Comparison of ENCODE assay signal across 21 cellular contexts in the genomic region with DNA sequence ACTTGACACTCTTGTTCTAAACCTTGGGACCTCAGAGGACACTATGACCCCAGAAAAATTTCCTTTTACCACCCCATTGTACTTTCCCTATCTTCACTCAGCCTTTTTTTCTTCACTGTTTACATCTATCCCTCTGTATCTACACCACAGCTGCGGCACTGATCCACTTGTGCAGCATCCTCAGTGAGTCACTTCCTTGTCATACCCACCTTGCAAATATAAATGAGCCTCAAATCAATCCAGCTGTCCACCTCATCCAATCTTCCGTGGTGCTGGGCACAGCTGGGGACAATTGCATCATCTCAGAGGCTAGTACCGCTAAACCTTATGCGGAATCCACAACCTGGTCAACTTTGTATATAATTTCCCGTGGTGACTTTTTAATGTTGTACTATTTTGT.
"Had no signal": no experiment of that assay in that cellular context is flagged by ENCODE, and none has a peak within 500 bp of the region (broad histone marks: within the 10 kb centered on the region; RNA-seq: fewer than 3 reads in every experiment).

No MANE protein-coding gene starts in this region.

- H3K27ac ChIP-seq: esophagus squamous epithelium, lower lobe of right lung, neutrophil, parathyroid adenoma, right lobe of liver, transverse colon, upper lobe of right lung, vagina had no signal

- H3K27me3 ChIP-seq: esophagus squamous epithelium, neutrophil, transverse colon, upper lobe of right lung, vagina had no signal

- H3K4me3 ChIP-seq: esophagus squamous epithelium, lower lobe of right lung, right lobe of liver, transverse colon, upper lobe of right lung, vagina had no signal

- H3K9ac ChIP-seq: parathyroid adenoma had no signal

- DNase-seq: cortex of kidney; effector memory CD8-positive, alpha-beta T cell; erythroblast; esophagus squamous epithelium; foreskin melanocyte; hypothalamus; immature natural killer cell; islet precursor cell; kidney glomerular epithelial cell; left ventricle myocardium superior; lower lobe of right lung; natural killer cell; right lobe of liver; stimulated activated CD4-positive, alpha-beta T cell treated with anti-CD3 and anti-CD28 coated beads, Interleukin-2, amount 100 ng/mL, for 24 hours; stimulated activated CD4-positive, alpha-beta T cell treated with anti-CD3 and anti-CD28 coated beads, Interleukin-4, amount 100 ng/mL, for 24 hours; stimulated activated naive B cell treated with anti-CD40 and anti-IgM and Interleukin-4, amounts not matched to agents 10 μg/mL and 1 μg/mL and 100 μg/mL, for 72 hours; transverse colon; upper lobe of right lung had no signal

- H2AFZ ChIP-seq: parathyroid adenoma had no signal

- ATAC-seq: effector memory CD8-positive, alpha-beta T cell; left ventricle myocardium superior; lower lobe of right lung; natural killer cell; right lobe of liver; stimulated activated naive B cell treated with anti-CD40 and anti-IgM and Interleukin-4, amounts not matched to agents 10 μg/mL and 1 μg/mL and 100 μg/mL, for 72 hours; upper lobe of right lung had no signal

- H3K4me1 ChIP-seq: esophagus squamous epithelium, lower lobe of right lung, parathyroid adenoma, right lobe of liver, transverse colon, upper lobe of right lung, vagina had no signal

- H3K79me2 ChIP-seq: parathyroid adenoma had no signal

- H3K36me3 ChIP-seq: esophagus squamous epithelium, lower lobe of right lung, neutrophil, right lobe of liver, transverse colon, upper lobe of right lung, vagina had no signal

- H3K9me3 ChIP-seq: esophagus squamous epithelium, lower lobe of right lung, neutrophil, right lobe of liver, transverse colon, upper lobe of right lung, vagina had no signal
